In the genomic region with DNA sequence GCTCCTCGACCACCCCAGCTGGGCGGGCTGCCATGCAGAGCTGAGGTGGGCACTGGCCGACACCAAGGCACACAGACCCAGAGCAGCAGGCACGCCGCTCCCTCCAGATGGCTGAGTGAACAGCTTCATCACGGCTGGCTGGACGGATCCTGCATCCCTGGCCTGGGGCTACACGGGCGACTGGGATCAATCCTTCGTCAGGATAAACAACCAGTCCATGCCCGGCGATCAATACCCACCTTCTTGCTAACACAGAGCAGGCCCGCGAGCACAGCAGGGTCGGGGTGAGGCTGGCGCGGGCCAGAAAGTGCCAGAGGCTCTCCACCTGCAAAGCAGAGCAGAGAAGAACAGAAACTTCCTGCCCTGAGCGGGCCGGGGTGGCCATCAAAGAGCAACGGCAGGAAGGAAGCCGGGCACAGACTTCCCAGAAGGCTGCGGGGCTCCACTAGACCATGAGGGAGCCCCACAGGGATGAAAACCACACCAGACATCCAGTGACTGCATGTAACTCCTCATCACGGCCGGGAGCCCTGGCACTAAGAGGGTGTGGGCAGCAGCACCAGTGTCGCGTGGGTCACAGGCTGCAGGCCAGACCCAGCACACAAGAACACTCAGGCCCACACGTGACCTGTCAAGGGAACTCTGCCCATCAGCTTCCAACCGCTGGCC, we compare ENCODE assay signal across 12 cellular contexts.
A peak's percentile ranks its signal among the peaks of the same experiment; 100 is the strongest.
DNase-seq lines count a peak whose midpoint lies in the region; ATAC-seq and TF ChIP-seq lines count a peak whose summit lies in the region.
"Had no signal": no experiment of that assay in that cellular context is flagged by ENCODE, and none has a peak within 500 bp of the region (broad histone marks: within the 10 kb centered on the region; RNA-seq: fewer than 3 reads in every experiment).

No MANE protein-coding gene starts in this region.

- H3K27me3 Mint-ChIP-seq in activated T-cell treated with anti-CD3 and anti-CD28 coated beads, Interleukin-2, amount 50 U/mL, for 4 hours (ENCODE audit: low read depth), result no peaks in the 10 kb centered on the region

- H3K4me3 Mint-ChIP-seq in activated T-cell treated with anti-CD3 and anti-CD28 coated beads, Interleukin-2, amount 50 U/mL, for 4 hours, result peak overlapping the region; percentile 46

- H4K91ac ChIP-seq in mesenchymal stem cell (ENCODE audit: low read length), result no peak overlapping the region

- TF ChIP-seq EP300 in SK-N-SH (IDR thresholded peaks at IDR 0.05; ENCODE audit: borderline replicate concordance in 1 of 2, low read depth in 1 of 2, low read length in 1 of 2) (peak in 1 of 2 experiments; percentile 53; a peak in 1 of 4 replicates), stomach (IDR thresholded peaks at IDR 0.05) (no peak)

- POLR2A ChIA-PET in SK-N-SH (lab: Yijun Ruan, JAX), result interaction anchor here (0.9 to 1.3 kb wide), 2 partner anchors 16 to 400 kb away, joined by 3 to 4 read pairs; no protein-coding TSS in a partner anchor

- no peak overlapping the region for H2AFZ ChIP-seq in SK-N-SH (ENCODE audit: low read depth)
- no peak overlapping the region for H2AFZ ChIP-seq in mesenchymal stem cell (ENCODE audit: low read depth, low read length)

- peaks cover 0 to 77% (median 0%) of the 10 kb centered on the region in 11 experiments; a peak in 7 of 22 replicates for H3K27me3 ChIP-seq in BLaER1 treated with 17β-estradiol and CSF1 and Interleukin-3, amounts not matched to agents 10 nM and 100 nM
- H3K27me3 ChIP-seq in SK-N-SH (ENCODE audit: insufficient read depth), result no peaks in the 10 kb centered on the region
- no peaks in the 10 kb centered on the region for H3K27me3 ChIP-seq in mesenchymal stem cell (ENCODE audit: control insufficient read depth in 1 of 2, insufficient read depth in 1 of 2, low read length in 2 of 2)
- no peaks in the 10 kb centered on the region for H3K27me3 ChIP-seq in stomach
- H3K27me3 ChIP-seq: left lung, upper lobe of left lung had no signal

- H3K4me2 ChIP-seq in BLaER1 treated with 17β-estradiol and CSF1 and Interleukin-3, amounts not matched to agents 10 nM and 100 nM, result peak overlapping the region; percentile 72 to 99 (median 96)
- H3K4me2 ChIP-seq in SK-N-SH (no peak overlapping the region), mesenchymal stem cell (ENCODE audit: low read length, poor library complexity, severe bottlenecking) (no peak overlapping the region)

- peaks cover 2% of the 10 kb centered on the region for H3K36me3 Mint-ChIP-seq in activated T-cell treated with anti-CD3 and anti-CD28 coated beads, Interleukin-2, amount 50 U/mL, for 4 hours (ENCODE audit: insufficient read depth)

- H3K14ac ChIP-seq in mesenchymal stem cell (ENCODE audit: low read length in 2 of 2), result peak overlapping the region in 1 of 2 experiments; percentile 58

- H3K4me1 ChIP-seq in BLaER1 treated with 17β-estradiol and CSF1 and Interleukin-3, amounts not matched to agents 10 nM and 100 nM, result peaks cover 82 to 97% (median 93%) of the 10 kb centered on the region in 10 experiments
- H3K4me1 ChIP-seq in SK-N-SH (ENCODE audit: control insufficient read depth in 1 of 2, insufficient read depth in 2 of 2, low read depth in 1 of 2, low read length in 1 of 2) (peaks cover 0 to 36% of the 10 kb centered on the region in 2 experiments; a peak in 2 of 4 replicates), mesenchymal stem cell (ENCODE audit: control insufficient read depth, insufficient read depth, low read depth, low read length) (peaks cover 32% of the 10 kb centered on the region), stomach (peaks cover 0 to 11% (median 7%) of the 10 kb centered on the region in 4 donors)

- H3K23ac ChIP-seq in mesenchymal stem cell (ENCODE audit: low read length in 2 of 2), result no peak overlapping the region

- no peak overlapping the region for H2BK15ac ChIP-seq in mesenchymal stem cell (ENCODE audit: low read depth, poor library complexity, severe bottlenecking)

- H3K9me3 ChIP-seq in BLaER1 treated with 17β-estradiol and CSF1 and Interleukin-3, amounts not matched to agents 10 nM and 100 nM (replicated peaks in 1 of 11), result peaks cover 0 to 7% (median 4%) of the 10 kb centered on the region in 11 experiments; a peak in 16 of 22 replicates
- no peaks in the 10 kb centered on the region for H3K9me3 ChIP-seq in SK-N-SH
- H3K9me3 ChIP-seq in mesenchymal stem cell (ENCODE audit: control insufficient read depth, low read length), result no peaks in the 10 kb centered on the region
- H3K9me3 ChIP-seq in stomach, result no peaks in the 10 kb centered on the region
- H3K9me3 ChIP-seq: left lung, upper lobe of left lung had no signal

- peak overlapping the region in 8 of 10 experiments; percentile 14 to 59 (median 52); a peak in 14 of 20 replicates for H3K4me3 ChIP-seq in BLaER1 treated with 17β-estradiol and CSF1 and Interleukin-3, amounts not matched to agents 10 nM and 100 nM
- no peak overlapping the region for H3K4me3 ChIP-seq in SK-N-SH (ENCODE audit: low read depth in 2 of 2, low read length in 1 of 2)
- no peak overlapping the region for H3K4me3 ChIP-seq in mesenchymal stem cell (ENCODE audit: insufficient read depth in 1 of 2, low read depth in 1 of 2, low read length in 2 of 2)
- H3K4me3 ChIP-seq in stomach, result no peak overlapping the region
- H3K4me3 ChIP-seq: left lung, upper lobe of left lung had no signal

- H3K4ac ChIP-seq in mesenchymal stem cell (ENCODE audit: low read depth in 1 of 2, low read length in 2 of 2), result no peak overlapping the region

- H2AK5ac ChIP-seq in mesenchymal stem cell (ENCODE audit: low read length, severe bottlenecking), result peak overlapping the region; percentile 11

- H3K4me1 Mint-ChIP-seq in activated T-cell treated with anti-CD3 and anti-CD28 coated beads, Interleukin-2, amount 50 U/mL, for 4 hours (ENCODE audit: low read depth), result peaks cover 34% of the 10 kb centered on the region

- H2BK12ac ChIP-seq in mesenchymal stem cell (ENCODE audit: low read length in 2 of 2), result no peak overlapping the region

- intact Hi-C loops in stomach (cut with DNase I; ENCODE audit: low total_unique reads), result no loop called here

- no peak for TF ChIP-seq POLR2A in stomach (IDR thresholded peaks at IDR 0.05)

- H3K9me2 ChIP-seq in SK-N-SH, result no peaks in the 10 kb centered on the region

- DNase-seq in SK-N-SH (peak; percentile 96), mesenchymal stem cell (no peak), D341Med (ENCODE audit: low spot score) (no peak), stomach (no peak), NCI-H1930 (lab: John Stamatoyannopoulos, UW) (no peak)
- DNase-seq in activated T-cell treated with anti-CD3 and anti-CD28 coated beads, Interleukin-2, amount 50 U/mL, for 4 hours, result peak; percentile 14
- DNase-seq: effector CD8-positive, alpha-beta T cell; left lung; NCI-H2029; upper lobe of left lung had no signal

- no peaks in the 10 kb centered on the region for H3F3A ChIP-seq in SK-N-SH (replicated peaks; ENCODE audit: insufficient read depth)

- H2BK5ac ChIP-seq in mesenchymal stem cell (ENCODE audit: low read depth, low read length, poor library complexity, severe bottlenecking), result no peak overlapping the region

- peak; percentile 73 to 78 for ATAC-seq in activated T-cell treated with anti-CD3 and anti-CD28 coated beads, Interleukin-2, amount 50 U/mL, for 4 hours
- no peak for ATAC-seq in GM18867 (IDR thresholded peaks at IDR 0.05; ENCODE audit: unreplicated experiment)
- ATAC-seq: left lung had no signal

- H3K79me1 ChIP-seq in mesenchymal stem cell (replicated peaks; ENCODE audit: low read length, poor library complexity, severe bottlenecking), result peaks cover 18% of the 10 kb centered on the region

- H2BK120ac ChIP-seq in mesenchymal stem cell (ENCODE audit: low read depth, low read length), result no peak overlapping the region

- H3K27ac ChIP-seq in BLaER1 treated with 17β-estradiol and CSF1 and Interleukin-3, amounts not matched to agents 10 nM and 100 nM, result peak overlapping the region in 9 of 11 experiments; percentile 3 to 80 (median 73); a peak in 16 of 22 replicates
- H3K27ac ChIP-seq in SK-N-SH (ENCODE audit: low read depth in 2 of 2, low read length in 1 of 2) (peak overlapping the region in 1 of 2 experiments; percentile 96; a peak in 2 of 4 replicates), mesenchymal stem cell (ENCODE audit: low read length, poor library complexity, severe bottlenecking) (peak overlapping the region; percentile 56), stomach (no peak overlapping the region)
- H3K27ac ChIP-seq: left lung, upper lobe of left lung had no signal

- WGBS in SK-N-SH (ENCODE audit: low lambda C conversion rate), result 84% methylated on average over 24 of the region's 28 CpGs
- WGBS in mesenchymal stem cell, result 97% methylated on average over 28 of the region's 28 CpGs
- 83 to 89% (median 88%) methylated on average over 21 to 28 of the region's 28 CpGs for WGBS in stomach, 5 donors

- no peak for TF ChIP-seq RAD21 in SK-N-SH (IDR thresholded peaks at IDR 0.05; ENCODE audit: low read length)

- peak overlapping the region in 8 of 11 experiments; percentile 3 to 75 (median 66); a peak in 16 of 22 replicates for H3K9ac ChIP-seq in BLaER1 treated with 17β-estradiol and CSF1 and Interleukin-3, amounts not matched to agents 10 nM and 100 nM
- H3K9ac ChIP-seq in SK-N-SH (no peak overlapping the region), mesenchymal stem cell (ENCODE audit: low read length) (no peak overlapping the region)

- H3K79me2 ChIP-seq in SK-N-SH (ENCODE audit: insufficient read depth), result no peaks in the 10 kb centered on the region

- no peak overlapping the region for H3K18ac ChIP-seq in mesenchymal stem cell (ENCODE audit: low read depth in 1 of 2, low read length in 2 of 2)

- no peaks in the 10 kb centered on the region for H3K9me3 Mint-ChIP-seq in activated T-cell treated with anti-CD3 and anti-CD28 coated beads, Interleukin-2, amount 50 U/mL, for 4 hours

- peaks cover 7 to 95% (median 91%) of the 10 kb centered on the region in 11 experiments; a peak in 21 of 22 replicates for H4K20me1 ChIP-seq in BLaER1 treated with 17β-estradiol and CSF1 and Interleukin-3, amounts not matched to agents 10 nM and 100 nM
- H4K20me1 ChIP-seq in SK-N-SH (ENCODE audit: insufficient read depth), result no peaks in the 10 kb centered on the region

- TF ChIP-seq CTCF in SK-N-SH (IDR thresholded peaks at IDR 0.05), result no peak
- no peak for TF ChIP-seq CTCF in stomach (IDR thresholded peaks at IDR 0.05)

- H4K8ac ChIP-seq in mesenchymal stem cell (ENCODE audit: low read length), result no peak overlapping the region

- CTCF ChIA-PET in SK-N-SH (lab: Yijun Ruan, JAX), result interaction anchor here (0.7 to 2.7 kb wide), 9 partner anchors 11 to 487 kb away, joined by 3 to 12 read pairs (median 3); no protein-coding TSS in a partner anchor

- H3K36me3 ChIP-seq in BLaER1 treated with 17β-estradiol and CSF1 and Interleukin-3, amounts not matched to agents 10 nM and 100 nM, result peaks cover 2 to 30% (median 13%) of the 10 kb centered on the region in 11 experiments; a peak in 20 of 22 replicates
- H3K36me3 ChIP-seq in SK-N-SH (replicated peaks in 1 of 2; ENCODE audit: control insufficient read depth in 1 of 2, insufficient read depth in 2 of 2, low read length in 1 of 2) (peaks cover 0 to 20% of the 10 kb centered on the region in 2 experiments), mesenchymal stem cell (ENCODE audit: control insufficient read depth in 1 of 2, insufficient read depth in 2 of 2, low read depth in 1 of 2, low read length in 2 of 2) (peaks cover 17 to 58% of the 10 kb centered on the region in 2 experiments), stomach (peaks cover 0 to 52% (median 32%) of the 10 kb centered on the region in 4 donors)

TF ChIP-seq in SK-N-SH, 30 proteins besides CTCF, POLR2A, EP300 and RAD21 (continues in another document):
- peak; percentile 94 for TF ChIP-seq FOXJ3 (CRISPR knock-in tag; IDR thresholded peaks at IDR 0.05)

Comparison
In these comparisons a context has a peak if more than half of its experiments do, and no peak if none do; other contexts are left out.
1. H3K27ac ChIP-seq: peak in BLaER1 treated with 17β-estradiol and CSF1 and Interleukin-3, amounts not matched to agents 10 nM and 100 nM (9 of 11) and mesenchymal stem cell (single experiment); none in stomach (0 of 5).
2. H3K4me2 ChIP-seq: peak in BLaER1 treated with 17β-estradiol and CSF1 and Interleukin-3, amounts not matched to agents 10 nM and 100 nM (11 of 11); none in SK-N-SH (single experiment) and mesenchymal stem cell (single experiment).
3. H3K4me3 ChIP-seq: peak in BLaER1 treated with 17β-estradiol and CSF1 and Interleukin-3, amounts not matched to agents 10 nM and 100 nM (8 of 10); none in SK-N-SH (0 of 2), mesenchymal stem cell (0 of 2) and stomach (0 of 4).
4. H3K9ac ChIP-seq: peak in BLaER1 treated with 17β-estradiol and CSF1 and Interleukin-3, amounts not matched to agents 10 nM and 100 nM (8 of 11); none in SK-N-SH (single experiment) and mesenchymal stem cell (single experiment).
5. DNase-seq: peak in SK-N-SH (single experiment) and activated T-cell treated with anti-CD3 and anti-CD28 coated beads, Interleukin-2, amount 50 U/mL, for 4 hours (single experiment); none in mesenchymal stem cell (single experiment), D341Med (single experiment), stomach (single experiment) and NCI-H1930 (0 of 2).